ENCODE assay signal across 9 cellular contexts in the genomic region with DNA sequence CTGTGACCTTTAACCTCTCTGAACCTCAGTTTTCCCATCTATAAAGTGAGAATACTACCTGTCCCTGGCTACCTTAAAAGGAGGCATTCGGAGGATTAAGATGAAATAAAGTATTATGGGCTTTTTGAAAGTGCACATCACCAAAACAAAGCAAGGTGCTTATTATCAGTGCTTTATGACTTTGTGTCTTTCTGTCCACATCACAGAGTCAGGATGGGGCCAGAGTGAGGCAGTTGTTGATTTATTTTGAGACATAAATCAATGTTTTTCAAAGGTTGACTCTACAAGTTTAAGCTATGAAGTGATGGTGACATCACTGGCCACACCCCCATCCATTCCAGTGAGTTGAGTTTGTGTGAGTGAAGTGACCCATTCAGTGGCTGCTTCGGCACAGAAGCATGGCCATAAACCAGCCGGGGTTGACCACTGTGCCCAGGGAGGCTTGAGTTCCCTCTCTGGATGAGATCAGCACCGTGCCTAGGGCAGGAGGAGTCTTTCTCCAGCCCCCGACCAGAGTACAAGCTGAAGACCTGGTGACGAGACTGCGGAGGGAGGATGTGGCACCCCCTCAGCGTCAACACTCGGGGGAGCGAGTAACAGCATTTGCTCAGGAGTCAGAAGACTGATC.
DNase-seq lines count a peak whose midpoint lies in the region; ATAC-seq and TF ChIP-seq lines count a peak whose summit lies in the region.
"Had no signal": no experiment of that assay in that cellular context is flagged by ENCODE, and none has a peak within 500 bp of the region (broad histone marks: within the 10 kb centered on the region; RNA-seq: fewer than 3 reads in every experiment).

No MANE protein-coding gene starts in this region.

- H3K4me3 ChIP-seq in PC-9 (no peak overlapping the region), mucosa of descending colon (no peak overlapping the region), upper lobe of right lung (no peak overlapping the region)
- H3K4me3 ChIP-seq: right lobe of liver had no signal

- H3F3A ChIP-seq in PC-9 (ENCODE audit: insufficient read depth, low read depth): peaks cover 42% of the 10 kb centered on the region

- no peaks in the 10 kb centered on the region for H3K27me3 Mint-ChIP-seq in activated naive CD4-positive, alpha-beta T cell treated with anti-CD3 and anti-CD28 coated beads for 36 hours (ENCODE audit: low read depth)
- peaks cover 5% of the 10 kb centered on the region for H3K27me3 Mint-ChIP-seq in WTC11 (ENCODE audit: low read depth)

- H3K27me3 ChIP-seq in PC-9 (ENCODE audit: insufficient read depth, low read depth) (no peaks in the 10 kb centered on the region), upper lobe of right lung (no peaks in the 10 kb centered on the region)
- H3K27me3 ChIP-seq: right lobe of liver had no signal

- POLR2A ChIA-PET in PC-9 (lab: Charles Lee; ENCODE audit: unreplicated experiment) (interaction anchor here (0.5 to 0.6 kb wide), 3 partner anchors 46 to 173 kb away, joined by 3 to 4 read pairs (median 3); no protein-coding TSS in a partner anchor), WTC11 (lab: Charles Lee) (no interaction called here)

- peaks cover 8% of the 10 kb centered on the region for H3K4me1 Mint-ChIP-seq in activated naive CD4-positive, alpha-beta T cell treated with anti-CD3 and anti-CD28 coated beads for 36 hours (ENCODE audit: low read depth)
- H3K4me1 Mint-ChIP-seq in WTC11: peaks cover 4% of the 10 kb centered on the region

- H3K4me3 Mint-ChIP-seq in activated naive CD4-positive, alpha-beta T cell treated with anti-CD3 and anti-CD28 coated beads for 36 hours: no peak overlapping the region
- H3K4me3 Mint-ChIP-seq in WTC11: no peak overlapping the region

- BruUV-seq in PC-9 (replicated peaks; lab: Mats Ljungman, UMichigan): no TSS peak

- no peaks in the 10 kb centered on the region for H3K79me2 ChIP-seq in PC-9 (ENCODE audit: low read depth)

- ATAC-seq in mucosa of descending colon (peak; percentile 35), upper lobe of right lung (peak; percentile 12), WTC11 (no peak)
- ATAC-seq: stimulated activated naive CD8-positive, alpha-beta T cell treated with anti-CD3 and anti-CD28 coated beads, Interleukin-15, Interleukin-2, amounts not matched to agents 100 U/mL and 50 U/mL, for 24 hours had no signal

- H4K20me1 ChIP-seq in PC-9 (ENCODE audit: insufficient read depth): no peaks in the 10 kb centered on the region

- H3K9me2 ChIP-seq in PC-9 (ENCODE audit: insufficient read depth): no peaks in the 10 kb centered on the region

- peak overlapping the region; percentile 60 for H3K4me2 ChIP-seq in PC-9

- TF ChIP-seq CTCF in PC-9 (conservative IDR thresholded peaks at IDR 0.05) (no peak), mucosa of descending colon (IDR thresholded peaks at IDR 0.05) (no peak), upper lobe of right lung (IDR thresholded peaks at IDR 0.05) (no peak), WTC11 (IDR thresholded peaks at IDR 0.05) (no peak)

- peak overlapping the region; percentile 73 for H3K27ac ChIP-seq in PC-9
- peak overlapping the region; percentile 83 for H3K27ac ChIP-seq in epithelial cell of prostate
- peak overlapping the region; percentile 65 for H3K27ac ChIP-seq in upper lobe of right lung
- H3K27ac ChIP-seq: right lobe of liver had no signal

- CTCF ChIA-PET in PC-9 (lab: Charles Lee) (interaction anchor here (0.5 to 1.8 kb wide), 2 partner anchors 11 to 69 kb away, joined by 3 to 6 read pairs; no protein-coding TSS in a partner anchor), WTC11 (lab: Charles Lee) (interaction anchor here (1.6 kb wide), 1 partner anchor 12 kb away, joined by 5 read pairs; no protein-coding TSS in a partner anchor)
- CTCF ChIA-PET in activated naive CD4-positive, alpha-beta T cell treated with anti-CD3 and anti-CD28 coated beads for 36 hours (lab: Charles Lee): interaction anchor here (1.4 kb wide), 1 partner anchor 68 kb away, joined by 4 read pairs; no protein-coding TSS in a partner anchor

- intact Hi-C loops in PC-9 (cut with micrococcal nuclease; ENCODE audit: unreplicated experiment) (loop anchor here (1.0 to 5.0 kb wide), 4 partner anchors 41 to 90 kb away; a partner anchor contains a TSS), mucosa of descending colon (cut with DNase I, micrococcal nuclease) (loop anchor here (5.0 kb wide), 1 partner anchor 90 kb away; a partner anchor contains a TSS), upper lobe of right lung (cut with DNase I) (no loop called here)
- intact Hi-C loops in activated naive CD4-positive, alpha-beta T cell treated with anti-CD3 and anti-CD28 coated beads for 36 hours (cut with micrococcal nuclease): no loop called here

- no peaks in the 10 kb centered on the region for H3K36me3 ChIP-seq in PC-9 (ENCODE audit: low read depth)
- H3K36me3 ChIP-seq in mucosa of descending colon (ENCODE audit: low read depth): peaks cover 3% of the 10 kb centered on the region
- H3K36me3 ChIP-seq in upper lobe of right lung: no peaks in the 10 kb centered on the region
- H3K36me3 ChIP-seq: right lobe of liver had no signal

- H3K4me1 ChIP-seq in PC-9 (replicated peaks; ENCODE audit: insufficient read depth) (peaks cover 62% of the 10 kb centered on the region), mucosa of descending colon (ENCODE audit: low read depth) (peaks cover 54% of the 10 kb centered on the region), upper lobe of right lung (peaks cover 25% of the 10 kb centered on the region)

- H3K9me3 ChIP-seq in PC-9 (ENCODE audit: insufficient read depth, low read depth): no peaks in the 10 kb centered on the region
- H3K9me3 ChIP-seq in mucosa of descending colon: no peaks in the 10 kb centered on the region
- H3K9me3 ChIP-seq in upper lobe of right lung: no peaks in the 10 kb centered on the region
- H3K9me3 ChIP-seq: right lobe of liver had no signal

- H3K27ac Mint-ChIP-seq in activated naive CD4-positive, alpha-beta T cell treated with anti-CD3 and anti-CD28 coated beads for 36 hours: no peak overlapping the region
- H3K27ac Mint-ChIP-seq in WTC11: no peak overlapping the region

- DNase-seq in PC-9: peak in 1 of 2 experiments; percentile 75
- no peak for DNase-seq in epithelial cell of prostate (ENCODE audit: low read depth, low spot score)
- peak in 2 of 3 donors; percentile 57 to 78 for DNase-seq in mucosa of descending colon
- no peak for DNase-seq in upper lobe of right lung
- no peak for DNase-seq in activated naive CD4-positive, alpha-beta T cell treated with anti-CD3 and anti-CD28 coated beads for 36 hours
- DNase-seq in WTC11 (ENCODE audit: low spot score): no peak
- DNase-seq in NCI-H345 (lab: John Stamatoyannopoulos, UW): no peak
- DNase-seq: right lobe of liver; stimulated activated naive CD8-positive, alpha-beta T cell treated with anti-CD3 and anti-CD28 coated beads, Interleukin-15, Interleukin-2, amounts not matched to agents 100 U/mL and 50 U/mL, for 24 hours had no signal

- peaks cover 2% of the 10 kb centered on the region for H3K9me3 Mint-ChIP-seq in activated naive CD4-positive, alpha-beta T cell treated with anti-CD3 and anti-CD28 coated beads for 36 hours
- H3K9me3 Mint-ChIP-seq in WTC11: no peaks in the 10 kb centered on the region

- no peak overlapping the region for H2AFZ ChIP-seq in PC-9

- H3K36me3 Mint-ChIP-seq in activated naive CD4-positive, alpha-beta T cell treated with anti-CD3 and anti-CD28 coated beads for 36 hours (ENCODE audit: low read depth): no peaks in the 10 kb centered on the region
- H3K36me3 Mint-ChIP-seq in WTC11: no peaks in the 10 kb centered on the region

TF ChIP-seq in WTC11, 78 proteins besides CTCF, POLR2A, EP300 and RAD21 (continues in another document):
- TF ChIP-seq, protein P1, sequence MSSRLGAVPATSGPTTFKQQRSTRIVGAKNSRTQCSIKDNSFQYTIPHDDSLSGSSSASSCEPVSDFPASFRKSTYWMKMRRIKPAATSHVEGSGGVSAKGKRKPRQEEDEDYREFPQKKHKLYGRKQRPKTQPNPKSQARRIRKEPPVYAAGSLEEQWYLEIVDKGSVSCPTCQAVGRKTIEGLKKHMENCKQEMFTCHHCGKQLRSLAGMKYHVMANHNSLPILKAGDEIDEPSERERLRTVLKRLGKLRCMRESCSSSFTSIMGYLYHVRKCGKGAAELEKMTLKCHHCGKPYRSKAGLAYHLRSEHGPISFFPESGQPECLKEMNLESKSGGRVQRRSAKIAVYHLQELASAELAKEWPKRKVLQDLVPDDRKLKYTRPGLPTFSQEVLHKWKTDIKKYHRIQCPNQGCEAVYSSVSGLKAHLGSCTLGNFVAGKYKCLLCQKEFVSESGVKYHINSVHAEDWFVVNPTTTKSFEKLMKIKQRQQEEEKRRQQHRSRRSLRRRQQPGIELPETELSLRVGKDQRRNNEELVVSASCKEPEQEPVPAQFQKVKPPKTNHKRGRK (CRISPR knock-in tag; IDR thresholded peaks at IDR 0.05; ENCODE audit: borderline replicate concordance): no peak
- no peak for TF ChIP-seq FOXJ3 (CRISPR knock-in tag; IDR thresholded peaks at IDR 0.05; ENCODE audit: borderline replicate concordance)
- TF ChIP-seq, protein P2, sequence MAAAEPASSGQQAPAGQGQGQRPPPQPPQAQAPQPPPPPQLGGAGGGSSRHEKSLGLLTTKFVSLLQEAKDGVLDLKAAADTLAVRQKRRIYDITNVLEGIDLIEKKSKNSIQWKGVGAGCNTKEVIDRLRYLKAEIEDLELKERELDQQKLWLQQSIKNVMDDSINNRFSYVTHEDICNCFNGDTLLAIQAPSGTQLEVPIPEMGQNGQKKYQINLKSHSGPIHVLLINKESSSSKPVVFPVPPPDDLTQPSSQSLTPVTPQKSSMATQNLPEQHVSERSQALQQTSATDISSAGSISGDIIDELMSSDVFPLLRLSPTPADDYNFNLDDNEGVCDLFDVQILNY (CRISPR knock-in tag; IDR thresholded peaks at IDR 0.05): no peak
- no peak for TF ChIP-seq NFYB (CRISPR knock-in tag; conservative IDR thresholded peaks at IDR 0.05; ENCODE audit: low read depth)
- no peak for TF ChIP-seq ZNF138 (CRISPR knock-in tag; conservative IDR thresholded peaks at IDR 0.05)
- no peak for TF ChIP-seq ZNF263 (CRISPR knock-in tag; IDR thresholded peaks at IDR 0.05; ENCODE audit: low read depth)
- TF ChIP-seq, protein P3, sequence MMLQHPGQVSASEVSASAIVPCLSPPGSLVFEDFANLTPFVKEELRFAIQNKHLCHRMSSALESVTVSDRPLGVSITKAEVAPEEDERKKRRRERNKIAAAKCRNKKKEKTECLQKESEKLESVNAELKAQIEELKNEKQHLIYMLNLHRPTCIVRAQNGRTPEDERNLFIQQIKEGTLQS (CRISPR knock-in tag; conservative IDR thresholded peaks at IDR 0.05): no peak

Comparison
In these comparisons a context has a peak if more than half of its experiments do, and no peak if none do; other contexts are left out.
1. DNase-seq: peak in mucosa of descending colon (2 of 3); none in epithelial cell of prostate (single experiment), upper lobe of right lung (single experiment), activated naive CD4-positive, alpha-beta T cell treated with anti-CD3 and anti-CD28 coated beads for 36 hours (single experiment), WTC11 (single experiment) and NCI-H345 (single experiment).
2. intact Hi-C loops: an anchor here in PC-9 (1.0 to 5.0 kb wide) and mucosa of descending colon (5.0 kb wide); none called in upper lobe of right lung and activated naive CD4-positive, alpha-beta T cell treated with anti-CD3 and anti-CD28 coated beads for 36 hours.
3. Peak in every context shown above with its lines, with median percentiles within 50 percentile points of each other: H3K27ac ChIP-seq.